ENCODE assay signal across 18 cellular contexts in the genomic region with DNA sequence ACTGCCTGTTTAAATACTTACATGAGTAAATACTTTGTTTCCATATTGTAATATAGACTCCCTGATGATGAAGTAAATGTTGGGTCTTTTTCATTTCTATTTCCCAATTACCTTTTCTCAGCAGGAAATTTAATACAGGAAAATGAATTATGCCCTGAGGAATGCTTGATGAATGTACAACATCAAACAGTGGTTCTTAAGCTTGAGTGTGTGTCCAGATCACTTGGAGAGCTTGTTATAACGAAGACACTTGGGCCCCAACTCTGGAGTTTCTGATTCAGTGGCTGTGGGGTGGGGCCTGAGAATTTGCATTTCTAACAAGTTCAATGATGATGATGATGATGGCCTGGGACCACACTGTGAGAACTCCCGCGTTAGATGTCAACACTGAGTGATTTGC. TPM values are rescaled to one million over a fixed set of nuclear protein-coding genes. Genes with fewer than 3 reads are reported as not detected.
DNase-seq lines count a peak whose midpoint lies in the region; ATAC-seq and TF ChIP-seq lines count a peak whose summit lies in the region.
"Had no signal": no experiment of that assay in that cellular context is flagged by ENCODE, and none has a peak within 500 bp of the region (broad histone marks: within the 10 kb centered on the region; RNA-seq: fewer than 3 reads in every experiment).

No MANE protein-coding gene starts in this region.

- TF ChIP-seq CTCF in choroid plexus epithelial cell (conservative IDR thresholded peaks at IDR 0.05; ENCODE audit: low read depth, low read length): no peak
- no peak for TF ChIP-seq CTCF in lung (IDR thresholded peaks at IDR 0.05; ENCODE audit: control extremely low read depth, extremely low read depth)

- DNase-seq in ELR (ENCODE audit: low read depth) (peak; percentile 20), HT1080 (ENCODE audit: low read depth) (peak; percentile 23), choroid plexus epithelial cell (ENCODE audit: low read depth) (peak; percentile 27), lung (ENCODE audit: low spot score) (peak; percentile 38), occipital lobe (lab: John Stamatoyannopoulos, UW) (no peak)
- DNase-seq: ACHN; Calu3; CD4-positive, CD25-positive, alpha-beta regulatory T cell; DMS 273 treated with DMSO at 0.1 percent for 48 hours; GOT3; H9; HFFc6 had no signal

- no peaks in the 10 kb centered on the region for H3K9me3 ChIP-seq in lung (ENCODE audit: control insufficient read depth in 2 of 2, insufficient read depth in 1 of 2, low read length in 1 of 2)
- H3K9me3 ChIP-seq: BLaER1 treated with 17β-estradiol and CSF1 and Interleukin-3, amounts not matched to agents 10 nM and 100 nM had no signal

- no peaks in the 10 kb centered on the region for H3K4me1 ChIP-seq in lung (ENCODE audit: control insufficient read depth in 2 of 2, insufficient read depth in 2 of 2, low read length in 2 of 2)
- H3K4me1 ChIP-seq: BLaER1 treated with 17β-estradiol and CSF1 and Interleukin-3, amounts not matched to agents 10 nM and 100 nM had no signal

- H3K27me3 ChIP-seq in lung (ENCODE audit: control insufficient read depth, insufficient read depth): no peaks in the 10 kb centered on the region
- H3K27me3 ChIP-seq: BLaER1 treated with 17β-estradiol and CSF1 and Interleukin-3, amounts not matched to agents 10 nM and 100 nM had no signal

- no peak for ATAC-seq in lung (ENCODE audit: insufficient read depth, low FRiP score)
- ATAC-seq in GM21786 (IDR thresholded peaks at IDR 0.05; ENCODE audit: unreplicated experiment): no peak
- ATAC-seq in HG02973 (IDR thresholded peaks at IDR 0.05; ENCODE audit: unreplicated experiment): no peak
- ATAC-seq: GM12878 had no signal

- no peak overlapping the region for H3K27ac ChIP-seq in lung (ENCODE audit: low read depth in 1 of 2, low read length in 1 of 2)
- H3K27ac ChIP-seq: BLaER1 treated with 17β-estradiol and CSF1 and Interleukin-3, amounts not matched to agents 10 nM and 100 nM; HL-60 had no signal

- WGBS in lung, 2 donors: 62 to 79% methylated on average over 3 of the region's 3 CpGs

- H3K4me3 ChIP-seq in choroid plexus epithelial cell (ENCODE audit: low read depth, low read length) (no peak overlapping the region), lung (no peak overlapping the region)
- H3K4me3 ChIP-seq: BLaER1 treated with 17β-estradiol and CSF1 and Interleukin-3, amounts not matched to agents 10 nM and 100 nM; GM12878 had no signal

- no peaks in the 10 kb centered on the region for H3K36me3 ChIP-seq in lung (ENCODE audit: control insufficient read depth in 2 of 2, insufficient read depth in 2 of 2, low read length in 2 of 2)
- H3K36me3 ChIP-seq: BLaER1 treated with 17β-estradiol and CSF1 and Interleukin-3, amounts not matched to agents 10 nM and 100 nM had no signal

RNA-seq across cellular contexts. Expression of gene ME2, which starts 7.1 kb away (rescaled TPM):
- total RNA-seq in HT1080 (2014; rRNA removed; shearing (Covaris generic)): 84.9 and 111 TPM in 2 replicates
- polyA plus RNA-seq in HT1080 (2015; cell fraction: cytosol; rRNA removed): 78.4 and 93.0 TPM in 2 replicates
- polyA plus RNA-seq in HT1080 (2015; cell fraction: nucleus; rRNA removed): 83.1 and 89.4 TPM in 2 replicates
- 10 to 100 TPM; 33.6 to 52.0 TPM for total RNA-seq in lung
- polyA plus RNA-seq in lung: 10 to 100 TPM; 17.9 to 34.4 TPM
- 142 TPM for total RNA-seq in occipital lobe

RNA-seq across cellular contexts. Expression of gene MRO, which starts 52.0 kb away (rescaled TPM):
- 0.02 and 0.03 TPM in 2 replicates for total RNA-seq in HT1080 (2014; rRNA removed; shearing (Covaris generic))
- polyA plus RNA-seq in HT1080 (2015; cell fraction: cytosol; rRNA removed): 0.03 and 0.07 TPM in 2 replicates
- polyA plus RNA-seq in HT1080 (2015; cell fraction: nucleus; rRNA removed): not detected in 2 replicates
- total RNA-seq in lung: under 1 TPM; 0.20 to 0.71 TPM
- under 1 TPM; 0.05 to 0.24 TPM for polyA plus RNA-seq in lung
- 0.94 TPM for total RNA-seq in occipital lobe
- total RNA-seq: Calu3; CD4-positive, CD25-positive, alpha-beta regulatory T cell; Daoy; GM12878; HFFc6 had no signal
- polyA plus RNA-seq: CD4-positive, CD25-positive, alpha-beta regulatory T cell had no signal
